In genomic region chr15:57218826-57219576, GRCh38 we compare ENCODE assay signal across 8 cellular contexts.
A peak's percentile ranks its signal among the peaks of the same experiment; 100 is the strongest.
DNase-seq lines count a peak whose midpoint lies in the region; ATAC-seq and TF ChIP-seq lines count a peak whose summit lies in the region.

No MANE protein-coding gene starts in this region.

- H3K9me3 ChIP-seq in body of pancreas: no peaks in the 10 kb centered on the region
- no peaks in the 10 kb centered on the region for H3K9me3 ChIP-seq in Peyer's patch

- H3K36me3 Mint-ChIP-seq in activated CD8-positive, alpha-beta memory T cell treated with anti-CD3 and anti-CD28 coated beads, Interleukin-2, amount 10 ng/mL, durations not matched to agents 7 days and 5 days: no peaks in the 10 kb centered on the region

- no peaks in the 10 kb centered on the region for H3K4me1 Mint-ChIP-seq in activated CD8-positive, alpha-beta memory T cell treated with anti-CD3 and anti-CD28 coated beads, Interleukin-2, amount 10 ng/mL, durations not matched to agents 7 days and 5 days

- TF ChIP-seq CTCF in body of pancreas (IDR thresholded peaks at IDR 0.05) (no peak), Peyer's patch (IDR thresholded peaks at IDR 0.05) (no peak)

- CTCF ChIA-PET in activated CD8-positive, alpha-beta memory T cell treated with anti-CD3 and anti-CD28 coated beads, Interleukin-2, amount 10 ng/mL, durations not matched to agents 7 days and 5 days (lab: Charles Lee): no interaction called here

- intact Hi-C loops in body of pancreas (cut with DNase I): no loop called here

- ATAC-seq in body of pancreas (no peak), GM19455 (IDR thresholded peaks at IDR 0.05; ENCODE audit: unreplicated experiment) (no peak)
- no peak for ATAC-seq in activated CD8-positive, alpha-beta memory T cell treated with anti-CD3 and anti-CD28 coated beads, Interleukin-2, amount 10 ng/mL, durations not matched to agents 7 days and 5 days

- no peaks in the 10 kb centered on the region for H3K9me3 Mint-ChIP-seq in activated CD8-positive, alpha-beta memory T cell treated with anti-CD3 and anti-CD28 coated beads, Interleukin-2, amount 10 ng/mL, durations not matched to agents 7 days and 5 days (ENCODE audit: low read depth)

- WGBS in body of pancreas, 2 donors: 68 to 70% methylated on average over 2 of the region's 2 CpGs

- peaks cover 40% of the 10 kb centered on the region for H3K4me1 ChIP-seq in body of pancreas
- H3K4me1 ChIP-seq in Peyer's patch: peaks cover 0 to 13% (median 0%) of the 10 kb centered on the region in 4 donors

- TF ChIP-seq POLR2A in body of pancreas (IDR thresholded peaks at IDR 0.05) (no peak), Peyer's patch (IDR thresholded peaks at IDR 0.05) (no peak)

- H3K4me3 ChIP-seq in body of pancreas (no peak overlapping the region), Peyer's patch (peak overlapping the region in 1 of 4 donors; percentile 7)

- H3K27ac ChIP-seq in body of pancreas (peak overlapping the region in 3 of 4 donors; percentile 9 to 38 (median 18)), Peyer's patch (no peak overlapping the region)

- H3K27ac Mint-ChIP-seq in activated CD8-positive, alpha-beta memory T cell treated with anti-CD3 and anti-CD28 coated beads, Interleukin-2, amount 10 ng/mL, durations not matched to agents 7 days and 5 days: no peak overlapping the region

- H3K36me3 ChIP-seq in body of pancreas (replicated peaks in 1 of 2; ENCODE audit: insufficient read depth in 1 of 2, low read depth in 2 of 2) (no peaks in the 10 kb centered on the region), Peyer's patch (no peaks in the 10 kb centered on the region)

- H3K27me3 Mint-ChIP-seq in activated CD8-positive, alpha-beta memory T cell treated with anti-CD3 and anti-CD28 coated beads, Interleukin-2, amount 10 ng/mL, durations not matched to agents 7 days and 5 days: no peaks in the 10 kb centered on the region

- peak; percentile 31 for DNase-seq in GM03348 (ENCODE audit: low spot score)
- DNase-seq in NCI-H2081 (lab: John Stamatoyannopoulos, UW): peak; percentile 90 to 95
- no peak for DNase-seq in body of pancreas
- DNase-seq in myocyte (ENCODE audit: low read depth): peak; percentile 81
- DNase-seq in activated CD8-positive, alpha-beta memory T cell treated with anti-CD3 and anti-CD28 coated beads, Interleukin-2, amount 10 ng/mL, durations not matched to agents 7 days and 5 days: no peak
- no peak for DNase-seq in Peyer's patch
- no peak for DNase-seq in C1 segment of cervical spinal cord (lab: John Stamatoyannopoulos, UW)

- no peak overlapping the region for H3K4me3 Mint-ChIP-seq in activated CD8-positive, alpha-beta memory T cell treated with anti-CD3 and anti-CD28 coated beads, Interleukin-2, amount 10 ng/mL, durations not matched to agents 7 days and 5 days

- H3K27me3 ChIP-seq in body of pancreas (no peaks in the 10 kb centered on the region), Peyer's patch (no peaks in the 10 kb centered on the region)

Comparison
In these comparisons a context has a peak if more than half of its experiments do, and no peak if none do; other contexts are left out.
1. DNase-seq: peak in GM03348 (single experiment), NCI-H2081 (2 of 2) and myocyte (single experiment); none in body of pancreas (0 of 4), activated CD8-positive, alpha-beta memory T cell treated with anti-CD3 and anti-CD28 coated beads, Interleukin-2, amount 10 ng/mL, durations not matched to agents 7 days and 5 days (single experiment), Peyer's patch (0 of 3) and C1 segment of cervical spinal cord (0 of 14).
2. H3K27ac ChIP-seq: peak in body of pancreas (3 of 4); none in Peyer's patch (0 of 4).